ENCODE assay signal across 8 cellular contexts in genomic region chr21:37072239-37072987, GRCh38. TPM values are rescaled to one million over a fixed set of nuclear protein-coding genes. Genes with fewer than 3 reads are reported as not detected.
DNase-seq lines count a peak whose midpoint lies in the region; TF ChIP-seq lines count a peak whose summit lies in the region.

No MANE protein-coding gene starts in this region.

- in situ Hi-C loops in GM23248 (cut with MboI) = no loop called here

- no peaks in the 10 kb centered on the region for H3K9me2 ChIP-seq in GM23248 (ENCODE audit: insufficient read depth)

- H3K27me3 ChIP-seq in GM23248 (replicated peaks; ENCODE audit: insufficient read depth) (no peaks in the 10 kb centered on the region), KMS-11 (ENCODE audit: insufficient read depth, low read depth) (no peaks in the 10 kb centered on the region), breast epithelium (no peaks in the 10 kb centered on the region), skeletal muscle satellite cell (ENCODE audit: control insufficient read depth, insufficient read depth, low read length) (no peaks in the 10 kb centered on the region)

- H3F3A ChIP-seq in GM23248 (ENCODE audit: insufficient read depth) = peaks cover 13% of the 10 kb centered on the region; the same call in 1 of the 2 replicates

- no peaks in the 10 kb centered on the region for H3K9me3 ChIP-seq in GM23248 (ENCODE audit: low read depth)
- no peaks in the 10 kb centered on the region for H3K9me3 ChIP-seq in breast epithelium
- H3K9me3 ChIP-seq in skeletal muscle satellite cell (replicated peaks; ENCODE audit: low read length) = no peaks in the 10 kb centered on the region

- intact Hi-C loops in breast epithelium (cut with DNase I; ENCODE audit: low total_unique reads) (no loop called here), posterior vena cava (cut with DNase I) (no loop called here)

- peaks cover 16% of the 10 kb centered on the region for H3K36me3 ChIP-seq in GM23248 (ENCODE audit: low read depth)
- no peaks in the 10 kb centered on the region for H3K36me3 ChIP-seq in KMS-11 (ENCODE audit: insufficient read depth)
- H3K36me3 ChIP-seq in breast epithelium = no peaks in the 10 kb centered on the region
- peaks cover 12% of the 10 kb centered on the region for H3K36me3 ChIP-seq in skeletal muscle satellite cell (ENCODE audit: insufficient read depth, low read length)

- H3K4me2 ChIP-seq in GM23248 (ENCODE audit: unreplicated experiment) (peak overlapping the region; percentile 99), KMS-11 (peak overlapping the region; percentile 34), skeletal muscle satellite cell (ENCODE audit: low read length) (peak overlapping the region; percentile 95)

- H3K9ac ChIP-seq in GM23248 (peak overlapping the region; percentile 99), KMS-11 (peak overlapping the region; percentile 95), skeletal muscle satellite cell (ENCODE audit: low read depth, low read length) (peak overlapping the region; percentile 97)

- no peak for TF ChIP-seq POLR2A in breast epithelium (IDR thresholded peaks at IDR 0.05)

- H3K4me3 ChIP-seq in GM23248 = peak overlapping the region; percentile 95
- no peak overlapping the region for H3K4me3 ChIP-seq in KMS-11 (IDR thresholded peaks at IDR 0.05; ENCODE audit: insufficient read depth, low read depth, low read length)
- peak overlapping the region; percentile 73 to 95 (median 85) for H3K4me3 ChIP-seq in breast epithelium
- H3K4me3 ChIP-seq in skeletal muscle satellite cell (ENCODE audit: low read length) = peak overlapping the region; percentile 76

- H3K4me1 ChIP-seq in GM23248 (ENCODE audit: insufficient read depth) = peaks cover 24% of the 10 kb centered on the region
- H3K4me1 ChIP-seq in KMS-11 (ENCODE audit: low read depth, poor library complexity, severe bottlenecking) = peaks cover 20% of the 10 kb centered on the region
- no peaks in the 10 kb centered on the region for H3K4me1 ChIP-seq in breast epithelium
- peaks cover 17% of the 10 kb centered on the region for H3K4me1 ChIP-seq in skeletal muscle satellite cell (ENCODE audit: control insufficient read depth, insufficient read depth, low read length)

- WGBS in GM23248 (ENCODE audit: low coverage in 1 of 2, low lambda C conversion rate in 2 of 2, missing lambda C conversion rate in 2 of 2), 2 experiments = 2 to 3% methylated on average over 30 to 52 of the region's 54 CpGs

- H3K27ac ChIP-seq in GM23248 (peak overlapping the region; percentile 97), KMS-11 (peak overlapping the region; percentile 80), breast epithelium (peak overlapping the region; percentile 99 to 100)

- DNase-seq in GF-D8 (lab: John Stamatoyannopoulos, UW) = peak; percentile 56
- DNase-seq in GM23248 = peak; percentile 89
- DNase-seq in SKM-1 (lab: John Stamatoyannopoulos, UW; ENCODE audit: unreplicated experiment) = peak; percentile 44
- DNase-seq in breast epithelium (ENCODE audit: low spot score in 2 of 2) = peak; percentile 64 to 75
- DNase-seq in iPS-NIHi11 (ENCODE audit: low spot score) = peak; percentile 66
- DNase-seq in posterior vena cava (ENCODE audit: low spot score) = no peak

- TF ChIP-seq CTCF in KMS-11 (conservative IDR thresholded peaks at IDR 0.05; ENCODE audit: low read depth, low read length) (no peak), breast epithelium (IDR thresholded peaks at IDR 0.05) (no peak)

- H4K20me1 ChIP-seq in GM23248 (ENCODE audit: insufficient read depth) (peaks cover under 1% of the 10 kb centered on the region; the same call in 1 of the 2 replicates), KMS-11 (ENCODE audit: insufficient read depth) (no peaks in the 10 kb centered on the region; the same call in 1 of the 2 replicates)

- H3K79me2 ChIP-seq in GM23248 (ENCODE audit: insufficient read depth) (peaks cover 65% of the 10 kb centered on the region), KMS-11 (ENCODE audit: insufficient read depth, low read depth) (peaks cover 39% of the 10 kb centered on the region)

- peak overlapping the region; percentile 83 for H2AFZ ChIP-seq in GM23248
- peak overlapping the region; percentile 73 for H2AFZ ChIP-seq in KMS-11 (ENCODE audit: low read depth)

RNA-seq across cellular contexts. Expression of gene PIGP, which starts 0.5 kb away (rescaled TPM):
- total RNA-seq in GM23248 (2014; rRNA removed; shearing (Covaris generic)) = 15.1 and 19.0 TPM in 2 replicates
- 59.9 and 66.9 TPM in 2 replicates for polyA plus RNA-seq in GM23248 (2016; fragmentation: Nextera tagmentation; extraction: Ambion mirVana)
- 10 to 100 TPM; 14.7 to 29.6 (median 25.5) TPM for total RNA-seq in breast epithelium
- total RNA-seq in skeletal muscle satellite cell (2012; rRNA removed) = 5.0 and 7.6 TPM in 2 replicates
- total RNA-seq in posterior vena cava = 10 to 100 TPM; 23.7 to 28.9 TPM

RNA-seq across cellular contexts. Expression of gene TTC3, which starts 0.6 kb away (rescaled TPM):
- total RNA-seq in GM23248 (2014; rRNA removed; shearing (Covaris generic)) = 204 and 244 TPM in 2 replicates
- polyA plus RNA-seq in GM23248 (2016; fragmentation: Nextera tagmentation; extraction: Ambion mirVana) = 206 and 216 TPM in 2 replicates
- total RNA-seq in breast epithelium = 100 to 1,000 TPM; 179 to 269 (median 249) TPM
- total RNA-seq in skeletal muscle satellite cell (2012; rRNA removed) = 119 and 133 TPM in 2 replicates
- 100 to 1,000 TPM in 1 of 2 donors, 10 to 100 TPM in 1; 98.4 to 123 TPM for total RNA-seq in posterior vena cava

Comparison
In these comparisons a context has a peak if more than half of its experiments do, and no peak if none do; other contexts are left out.
1. H3K4me2 ChIP-seq: peak in every context shown above with its lines; median percentile 99 in GM23248; 95 in skeletal muscle satellite cell; 34 in KMS-11.